In genomic region chr2:127700527-127701192, GRCh38 we compare ENCODE assay signal across 7 cellular contexts. TPM values are rescaled to one million over a fixed set of nuclear protein-coding genes. Genes with fewer than 3 reads are reported as not detected.
DNase-seq lines count a peak whose midpoint lies in the region; ATAC-seq and TF ChIP-seq lines count a peak whose summit lies in the region.

No MANE protein-coding gene starts in this region.

- peak; percentile 63 for ATAC-seq in GM21526 (IDR thresholded peaks at IDR 0.05; ENCODE audit: low FRiP score, unreplicated experiment)
- ATAC-seq in natural killer cell treated with Interleukin-12 subunit alpha and Interleukin-12 subunit beta and Interleukin-15 and Interleukin-18, amount 100 ng/mL, for 72 hours = no peak

- H3K9ac ChIP-seq in fibroblast of lung (ENCODE audit: insufficient read depth, low read length) = peak overlapping the region; percentile 93

- H3K9me3 ChIP-seq in fibroblast of lung (ENCODE audit: control insufficient read depth, insufficient read depth, low read depth, low read length) = no peaks in the 10 kb centered on the region

- H3K36me3 Mint-ChIP-seq in natural killer cell treated with Interleukin-12 subunit alpha and Interleukin-12 subunit beta and Interleukin-15 and Interleukin-18, amount 100 ng/mL, for 72 hours = peaks cover 12% of the 10 kb centered on the region

- peaks cover 29 to 32% of the 10 kb centered on the region in 2 donors for H3K4me1 Mint-ChIP-seq in natural killer cell treated with Interleukin-12 subunit alpha and Interleukin-12 subunit beta and Interleukin-15 and Interleukin-18, amount 100 ng/mL, for 72 hours (ENCODE audit: low read depth in 2 of 2)

- peak overlapping the region; percentile 96 for H2AFZ ChIP-seq in fibroblast of lung (ENCODE audit: low read length)

- H4K20me1 ChIP-seq in fibroblast of lung (ENCODE audit: control insufficient read depth, extremely low read depth, insufficient read depth, low read length) = no peaks in the 10 kb centered on the region

- peaks cover 5% of the 10 kb centered on the region for H3K4me1 ChIP-seq in fibroblast of lung (ENCODE audit: control insufficient read depth, extremely low read depth, insufficient read depth, low read length)

- H3K4me3 Mint-ChIP-seq in natural killer cell treated with Interleukin-12 subunit alpha and Interleukin-12 subunit beta and Interleukin-15 and Interleukin-18, amount 100 ng/mL, for 72 hours = peak overlapping the region; percentile 87

- H3K27ac ChIP-seq in VCaP (peak overlapping the region; percentile 98), fibroblast of lung (ENCODE audit: insufficient read depth, low read length) (peak overlapping the region; percentile 72)

- DNase-seq in HUDEP-2 (lab: John Stamatoyannopoulos, UW; ENCODE audit: unreplicated experiment in 76 of 76) = peak in 74 of 76 experiments; percentile 16 to 94 (median 80)
- DNase-seq in fibroblast of lung (ENCODE audit: low read depth in 2 of 2) = no peak
- no peak for DNase-seq in natural killer cell treated with Interleukin-12 subunit alpha and Interleukin-12 subunit beta and Interleukin-15 and Interleukin-18, amount 100 ng/mL, for 72 hours (ENCODE audit: low spot score)
- no peak for DNase-seq in NCI-H345 treated with DMSO at 0.1 percent for 48 hours (lab: John Stamatoyannopoulos, UW; ENCODE audit: unreplicated experiment)

- no peaks in the 10 kb centered on the region for H3K9me3 Mint-ChIP-seq in natural killer cell treated with Interleukin-12 subunit alpha and Interleukin-12 subunit beta and Interleukin-15 and Interleukin-18, amount 100 ng/mL, for 72 hours

- H3K79me2 ChIP-seq in fibroblast of lung (ENCODE audit: control insufficient read depth, insufficient read depth, low read length) = peaks cover 9% of the 10 kb centered on the region

- no peaks in the 10 kb centered on the region for H3K27me3 Mint-ChIP-seq in natural killer cell treated with Interleukin-12 subunit alpha and Interleukin-12 subunit beta and Interleukin-15 and Interleukin-18, amount 100 ng/mL, for 72 hours

- H3K4me2 ChIP-seq in fibroblast of lung (ENCODE audit: extremely low read depth, insufficient read depth, low read length) = peak overlapping the region; percentile 98

- no peaks in the 10 kb centered on the region for H3K27me3 ChIP-seq in fibroblast of lung (ENCODE audit: control insufficient read depth, insufficient read depth, low read length)

- TF ChIP-seq CTCF in GM12875 (IDR thresholded peaks at IDR 0.05; ENCODE audit: borderline replicate concordance, insufficient read depth, low read depth, low read length) (peak; percentile 12; the same call in 1 of the 2 replicates), VCaP (conservative IDR thresholded peaks at IDR 0.05) (no peak), fibroblast of lung (conservative IDR thresholded peaks at IDR 0.05 in 1 of 2, IDR thresholded peaks at IDR 0.05 in 1 of 2; ENCODE audit: low read depth in 1 of 2, low read length in 2 of 2) (no peak)

- H3K27ac Mint-ChIP-seq in natural killer cell treated with Interleukin-12 subunit alpha and Interleukin-12 subunit beta and Interleukin-15 and Interleukin-18, amount 100 ng/mL, for 72 hours = peak overlapping the region; percentile 92 to 95

- no peaks in the 10 kb centered on the region for H3K36me3 ChIP-seq in fibroblast of lung (ENCODE audit: control insufficient read depth, insufficient read depth, low read length)

- peak overlapping the region; percentile 56 for H3K4me3 ChIP-seq in GM12875 (ENCODE audit: low read depth, low read length)
- H3K4me3 ChIP-seq in fibroblast of lung (replicated peaks in 1 of 4; ENCODE audit: control extremely low read depth in 1 of 4, insufficient read depth in 1 of 4, low read depth in 3 of 4, low read length in 4 of 4) = peak overlapping the region; percentile 59 to 78 (median 72)

RNA-seq across cellular contexts. Expression of gene SFT2D3, which starts 0.6 kb away (rescaled TPM):
- 4.1 and 5.1 TPM in 2 replicates for total RNA-seq in fibroblast of lung
- polyA plus RNA-seq in fibroblast of lung = 3.6 and 5.5 TPM in 2 replicates
- polyA plus RNA-seq in fibroblast of lung (2012) = not detected in 2 replicates
- 0.74 and 0.75 TPM in 2 replicates for polyA minus RNA-seq in fibroblast of lung (ENCODE audit: low replicate concordance)
- total RNA-seq in natural killer cell treated with Interleukin-12 subunit alpha and Interleukin-12 subunit beta and Interleukin-15 and Interleukin-18, amount 100 ng/mL, for 72 hours = 1 to 10 TPM; 5.2 to 5.9 TPM

RNA-seq across cellular contexts. Expression of gene LIMS2, which starts 25.3 kb away (rescaled TPM):
- total RNA-seq in fibroblast of lung = 0.51 and 1.8 TPM in 2 replicates
- polyA plus RNA-seq in fibroblast of lung = 3.0 and 17.3 TPM in 2 replicates
- 9.7 and 42.5 TPM in 2 replicates for polyA plus RNA-seq in fibroblast of lung (2012)
- 29.9 and 125 TPM in 2 replicates for polyA minus RNA-seq in fibroblast of lung (ENCODE audit: low replicate concordance)
- total RNA-seq in natural killer cell treated with Interleukin-12 subunit alpha and Interleukin-12 subunit beta and Interleukin-15 and Interleukin-18, amount 100 ng/mL, for 72 hours = not detected

RNA-seq across cellular contexts. Expression of gene GPR17, which starts 54.7 kb away (rescaled TPM):
- not detected in 2 replicates for total RNA-seq in fibroblast of lung
- not detected in 2 replicates for polyA plus RNA-seq in fibroblast of lung
- polyA plus RNA-seq in fibroblast of lung (2012) = 0.15 TPM in 1 of 2 replicates, not detected in the other
- not detected in 2 replicates for polyA minus RNA-seq in fibroblast of lung (ENCODE audit: low replicate concordance)
- not detected for total RNA-seq in natural killer cell treated with Interleukin-12 subunit alpha and Interleukin-12 subunit beta and Interleukin-15 and Interleukin-18, amount 100 ng/mL, for 72 hours

Comparison
In these comparisons a context has a peak if more than half of its experiments do, and no peak if none do; other contexts are left out.
1. DNase-seq: peak in HUDEP-2 (74 of 76); none in fibroblast of lung (0 of 2), natural killer cell treated with Interleukin-12 subunit alpha and Interleukin-12 subunit beta and Interleukin-15 and Interleukin-18, amount 100 ng/mL, for 72 hours (single experiment) and NCI-H345 treated with DMSO at 0.1 percent for 48 hours (single experiment).